10 cellular contexts compared by ENCODE assay signal in genomic region chr3:8529197-8529637, GRCh38. TPM values are rescaled to one million over a fixed set of nuclear protein-coding genes. Genes with fewer than 3 reads are reported as not detected.
DNase-seq lines count a peak whose midpoint lies in the region; ATAC-seq and TF ChIP-seq lines count a peak whose summit lies in the region.
"Had no signal": no experiment of that assay in that cellular context is flagged by ENCODE, and none has a peak within 500 bp of the region (broad histone marks: within the 10 kb centered on the region; RNA-seq: fewer than 3 reads in every experiment).

No MANE protein-coding gene starts in this region.

- H3K4me3 Mint-ChIP-seq in type B pancreatic cell, result peak overlapping the region; percentile 14

- H3K27me3 ChIP-seq in fibroblast of lung (ENCODE audit: control insufficient read depth, insufficient read depth, low read length), result no peaks in the 10 kb centered on the region

- H3K9ac ChIP-seq in fibroblast of lung (ENCODE audit: insufficient read depth, low read length), result no peak overlapping the region

- no peaks in the 10 kb centered on the region for H3K79me2 ChIP-seq in fibroblast of lung (ENCODE audit: control insufficient read depth, insufficient read depth, low read length)

- no peaks in the 10 kb centered on the region for H4K20me1 ChIP-seq in fibroblast of lung (ENCODE audit: control insufficient read depth, extremely low read depth, insufficient read depth, low read length)

- H3K4me2 ChIP-seq in fibroblast of lung (ENCODE audit: extremely low read depth, insufficient read depth, low read length), result peak overlapping the region; percentile 17

- no peak overlapping the region for H3K4me3 ChIP-seq in fibroblast of lung (replicated peaks in 1 of 4; ENCODE audit: control extremely low read depth in 1 of 4, insufficient read depth in 1 of 4, low read depth in 3 of 4, low read length in 4 of 4)

- no peaks in the 10 kb centered on the region for H3K9me3 Mint-ChIP-seq in type B pancreatic cell

- peaks cover 8% of the 10 kb centered on the region for H3K36me3 Mint-ChIP-seq in type B pancreatic cell

- H3K27me3 Mint-ChIP-seq in type B pancreatic cell, result no peaks in the 10 kb centered on the region

- no peak for TF ChIP-seq CTCF in fibroblast of lung (conservative IDR thresholded peaks at IDR 0.05 in 1 of 2, IDR thresholded peaks at IDR 0.05 in 1 of 2; ENCODE audit: low read depth in 1 of 2, low read length in 2 of 2)
- TF ChIP-seq CTCF in type B pancreatic cell (conservative IDR thresholded peaks at IDR 0.05), result no peak

- no peaks in the 10 kb centered on the region for H3K36me3 ChIP-seq in fibroblast of lung (ENCODE audit: control insufficient read depth, insufficient read depth, low read length)

- ATAC-seq in GM18867 (IDR thresholded peaks at IDR 0.05; ENCODE audit: unreplicated experiment), result no peak

- peak; percentile 24 for DNase-seq in DMS 273 (lab: John Stamatoyannopoulos, UW; ENCODE audit: unreplicated experiment)
- DNase-seq in DMS 273 treated with DMSO at 0.1 percent for 48 hours (lab: John Stamatoyannopoulos, UW), result no peak
- DNase-seq in fibroblast of lung (ENCODE audit: low read depth in 2 of 2), result peak; percentile 78 to 84
- DNase-seq in middle frontal gyrus (ENCODE audit: extremely low spot score, low spot score), result peak; percentile 16
- DNase-seq in type B pancreatic cell (ENCODE audit: extremely low spot score, unreplicated experiment), result no peak
- DNase-seq in effector CD4-positive, alpha-beta T cell, result no peak
- DNase-seq in activated CD8-positive, alpha-beta memory T cell treated with anti-CD3 and anti-CD28 coated beads, Interleukin-2, amount 50 U/mL, for 4 hours, result no peak
- DNase-seq: stimulated activated CD4-positive, alpha-beta T cell treated with anti-CD3 and anti-CD28 coated beads, Interleukin-1b, Interleukin-23, amount 100 ng/mL, for 48 hours had no signal

- no peak overlapping the region for H2AFZ ChIP-seq in fibroblast of lung (ENCODE audit: low read length)

- H3K9me3 ChIP-seq in fibroblast of lung (ENCODE audit: control insufficient read depth, insufficient read depth, low read depth, low read length), result no peaks in the 10 kb centered on the region

- peaks cover 38% of the 10 kb centered on the region for H3K4me1 ChIP-seq in fibroblast of lung (ENCODE audit: control insufficient read depth, extremely low read depth, insufficient read depth, low read length)

- peaks cover 58% of the 10 kb centered on the region for H3K4me1 Mint-ChIP-seq in type B pancreatic cell (ENCODE audit: unreplicated experiment)

- H3K27ac Mint-ChIP-seq in type B pancreatic cell, result peak overlapping the region; percentile 65

- peak overlapping the region; percentile 68 for H3K27ac ChIP-seq in fibroblast of lung (ENCODE audit: insufficient read depth, low read length)
- H3K27ac ChIP-seq: 22Rv1 had no signal

RNA-seq across cellular contexts. Expression of gene LMCD1, which starts 27.6 kb away (rescaled TPM):
- total RNA-seq in fibroblast of lung (40.1 and 60.1 TPM in 2 replicates), type B pancreatic cell (ENCODE audit: low replicate concordance) (12.8 and 33.1 TPM in 2 replicates)
- polyA plus RNA-seq in fibroblast of lung, result 29.7 and 137 TPM in 2 replicates
- 33.1 and 156 TPM in 2 replicates for polyA plus RNA-seq in fibroblast of lung (2012)
- polyA minus RNA-seq in fibroblast of lung (ENCODE audit: low replicate concordance), result 22.1 and 94.8 TPM in 2 replicates

Comparison
In these comparisons a context has a peak if more than half of its experiments do, and no peak if none do; other contexts are left out.
1. DNase-seq: peak in DMS 273 (single experiment), fibroblast of lung (2 of 2) and middle frontal gyrus (single experiment); none in DMS 273 treated with DMSO at 0.1 percent for 48 hours (single experiment), type B pancreatic cell (single experiment), effector CD4-positive, alpha-beta T cell (single experiment) and activated CD8-positive, alpha-beta memory T cell treated with anti-CD3 and anti-CD28 coated beads, Interleukin-2, amount 50 U/mL, for 4 hours (single experiment).